9 cellular contexts compared by ENCODE assay signal in the genomic region with DNA sequence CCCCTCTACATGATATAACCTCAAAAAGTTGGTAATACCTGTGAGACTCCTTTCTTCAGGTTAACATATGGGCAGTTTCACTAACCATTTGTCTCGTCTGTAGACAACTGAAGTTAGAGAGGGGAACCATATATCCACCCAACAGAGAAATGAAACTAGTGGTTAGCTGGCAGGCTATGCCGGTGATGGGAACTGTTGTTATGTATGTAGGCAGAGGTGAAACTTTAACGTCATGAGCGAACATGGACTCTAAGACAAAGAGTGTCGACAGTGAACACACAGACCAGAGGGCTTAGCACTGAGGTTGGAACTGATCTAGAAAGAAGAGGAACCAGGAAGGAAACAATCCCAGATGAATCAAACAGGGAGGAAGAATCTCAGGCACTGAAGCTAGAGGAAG.
DNase-seq lines count a peak whose midpoint lies in the region; ATAC-seq and TF ChIP-seq lines count a peak whose summit lies in the region.
"Had no signal": no experiment of that assay in that cellular context is flagged by ENCODE, and none has a peak within 500 bp of the region (broad histone marks: within the 10 kb centered on the region; RNA-seq: fewer than 3 reads in every experiment).

No MANE protein-coding gene starts in this region.

- POLR2A ChIA-PET in RWPE1 (lab: Yijun Ruan, JAX; ENCODE audit: low non-redundant PET): no interaction called here

- H3K9me3 Mint-ChIP-seq in activated naive CD4-positive, alpha-beta T cell treated with anti-CD3 and anti-CD28 coated beads, Interleukin-2, amount 50 U/mL, for 72 hours: peaks cover 8 to 23% of the 10 kb centered on the region in 2 donors

- peak overlapping the region; percentile 80 to 97 for H3K27ac Mint-ChIP-seq in activated naive CD4-positive, alpha-beta T cell treated with anti-CD3 and anti-CD28 coated beads, Interleukin-2, amount 50 U/mL, for 72 hours

- no peak overlapping the region for H3K27ac ChIP-seq in RWPE1

- ATAC-seq in GM19452 (IDR thresholded peaks at IDR 0.05; ENCODE audit: unreplicated experiment) (peak; percentile 89), HG03342 (IDR thresholded peaks at IDR 0.05; ENCODE audit: unreplicated experiment) (peak; percentile 91)
- ATAC-seq in activated naive CD4-positive, alpha-beta T cell treated with anti-CD3 and anti-CD28 coated beads, Interleukin-2, amount 50 U/mL, for 72 hours: peak; percentile 85 to 94

- H3K4me3 ChIP-seq in GM12865 (ENCODE audit: low read depth, low read length): peak overlapping the region; percentile 40
- H3K4me3 ChIP-seq: skin epidermis had no signal

- peak; percentile 93 for DNase-seq in GM12865 (ENCODE audit: low read depth)
- DNase-seq in activated naive CD4-positive, alpha-beta T cell treated with anti-CD3 and anti-CD28 coated beads, Interleukin-2, amount 50 U/mL, for 72 hours (ENCODE audit: low spot score in 2 of 2): peak in 1 of 2 donors; percentile 43
- no peak for DNase-seq in DMS 273 treated with DMSO at 0.1 percent for 48 hours (lab: John Stamatoyannopoulos, UW)
- DNase-seq in dedifferentiated amniotic fluid mesenchymal stem cell (ENCODE audit: extremely low spot score): no peak
- no peak for DNase-seq in RWPE1 (ENCODE audit: low spot score)
- DNase-seq in GM03348 (ENCODE audit: low spot score): no peak

- peaks cover 47 to 87% of the 10 kb centered on the region in 2 donors for H3K36me3 Mint-ChIP-seq in activated naive CD4-positive, alpha-beta T cell treated with anti-CD3 and anti-CD28 coated beads, Interleukin-2, amount 50 U/mL, for 72 hours

- CTCF ChIA-PET in RWPE1 (lab: Yijun Ruan, JAX): no interaction called here

- no peak for TF ChIP-seq CTCF in GM12865 (IDR thresholded peaks at IDR 0.05; ENCODE audit: insufficient read depth, low read depth, low read length, missing control alignments)
- no peak for TF ChIP-seq CTCF in RWPE1 (conservative IDR thresholded peaks at IDR 0.05; ENCODE audit: low read depth)
